11 cellular contexts compared by ENCODE assay signal in genomic region chr2:46747297-46747818, GRCh38. TPM values are rescaled to one million over a fixed set of nuclear protein-coding genes. Genes with fewer than 3 reads are reported as not detected.
DNase-seq lines count a peak whose midpoint lies in the region; ATAC-seq, FAIRE-seq and TF ChIP-seq lines count a peak whose summit lies in the region.
"Had no signal": no experiment of that assay in that cellular context is flagged by ENCODE, and none has a peak within 500 bp of the region (broad histone marks: within the 10 kb centered on the region; RNA-seq: fewer than 3 reads in every experiment).

No MANE protein-coding gene starts in this region.

- H2AFZ ChIP-seq in DND-41 (ENCODE audit: low read depth, low read length) (no peak overlapping the region), neural progenitor cell (replicated peaks) (no peak overlapping the region)

- no peak overlapping the region for H3K4me3 Mint-ChIP-seq in activated CD8-positive, alpha-beta T cell treated with anti-CD3 and anti-CD28 coated beads for 36 hours
- no peak overlapping the region for H3K4me3 Mint-ChIP-seq in neural progenitor cell

- H3K79me2 ChIP-seq in DND-41 (ENCODE audit: insufficient read depth, low read length): peaks cover 49% of the 10 kb centered on the region
- peaks cover 100% of the 10 kb centered on the region for H3K79me2 ChIP-seq in neural progenitor cell (ENCODE audit: low read depth)

- no peaks in the 10 kb centered on the region for H3F3A ChIP-seq in neural progenitor cell (ENCODE audit: low read depth)

- H3K4me1 ChIP-seq in DND-41 (ENCODE audit: insufficient read depth, low read length): no peaks in the 10 kb centered on the region
- peaks cover 0 to 17% (median 2%) of the 10 kb centered on the region in 4 donors for H3K4me1 ChIP-seq in right lobe of liver
- H3K4me1 ChIP-seq in neural progenitor cell: no peaks in the 10 kb centered on the region
- H3K4me1 ChIP-seq in tibial artery: peaks cover 0 to 49% (median 7%) of the 10 kb centered on the region in 4 donors

- CTCF ChIA-PET in activated CD8-positive, alpha-beta T cell treated with anti-CD3 and anti-CD28 coated beads for 36 hours (lab: Charles Lee): interaction anchor here (1.9 kb wide), 1 partner anchor 97 kb away, joined by 5 read pairs; no protein-coding TSS in a partner anchor

- H3K9ac ChIP-seq in DND-41 (ENCODE audit: low read depth, low read length): no peak overlapping the region
- H3K9ac ChIP-seq in neural progenitor cell: no peak overlapping the region

- peak; percentile 44; the same call in 1 of the 3 replicates for ATAC-seq in DND-41 (ENCODE audit: insufficient read depth, low read depth)
- peak; percentile 65 for ATAC-seq in activated CD8-positive, alpha-beta T cell treated with anti-CD3 and anti-CD28 coated beads for 36 hours
- peak; percentile 30 to 64 (median 62) for ATAC-seq in right lobe of liver

- H3K27me3 Mint-ChIP-seq in activated CD8-positive, alpha-beta T cell treated with anti-CD3 and anti-CD28 coated beads for 36 hours: no peaks in the 10 kb centered on the region
- no peaks in the 10 kb centered on the region for H3K27me3 Mint-ChIP-seq in neural progenitor cell (ENCODE audit: insufficient read depth, low read depth)
- H3K27me3 Mint-ChIP-seq: CD4-positive, alpha-beta memory T cell had no signal

- TF ChIP-seq POLR2A in right lobe of liver (IDR thresholded peaks at IDR 0.05): no peak
- no peak for TF ChIP-seq POLR2A in H54 (IDR thresholded peaks at IDR 0.05; ENCODE audit: low read depth, low read length)

- WGBS in right lobe of liver (ENCODE audit: insufficient coverage, low coverage, low lambda C conversion rate, missing lambda C conversion rate): 38% methylated on average over 3 of the region's 3 CpGs

- H3K36me3 ChIP-seq in DND-41 (ENCODE audit: insufficient read depth, low read length) (no peaks in the 10 kb centered on the region), right lobe of liver (no peaks in the 10 kb centered on the region), neural progenitor cell (no peaks in the 10 kb centered on the region), tibial artery (no peaks in the 10 kb centered on the region)

- no peak overlapping the region for H3K27ac Mint-ChIP-seq in activated CD8-positive, alpha-beta T cell treated with anti-CD3 and anti-CD28 coated beads for 36 hours
- no peak overlapping the region for H3K27ac Mint-ChIP-seq in neural progenitor cell

- H3K4me3 ChIP-seq in DND-41 (ENCODE audit: low read depth in 1 of 2, low read length in 2 of 2) (no peak overlapping the region), right lobe of liver (no peak overlapping the region), neural progenitor cell (no peak overlapping the region), tibial artery (no peak overlapping the region)

- no peaks in the 10 kb centered on the region for H3K27me3 ChIP-seq in DND-41 (ENCODE audit: insufficient read depth, low read length, poor library complexity)
- H3K27me3 ChIP-seq in right lobe of liver: no peaks in the 10 kb centered on the region
- no peaks in the 10 kb centered on the region for H3K27me3 ChIP-seq in neural progenitor cell
- no peaks in the 10 kb centered on the region for H3K27me3 ChIP-seq in tibial artery

- peaks cover 36% of the 10 kb centered on the region for H3K4me1 Mint-ChIP-seq in activated CD8-positive, alpha-beta T cell treated with anti-CD3 and anti-CD28 coated beads for 36 hours (ENCODE audit: low read depth)
- H3K4me1 Mint-ChIP-seq in neural progenitor cell: peaks cover 3% of the 10 kb centered on the region

- POLR2A ChIA-PET in activated CD8-positive, alpha-beta T cell treated with anti-CD3 and anti-CD28 coated beads for 36 hours (lab: Charles Lee): interaction anchor here (0.7 kb wide), 1 partner anchor 90 kb away, joined by 3 read pairs; no protein-coding TSS in a partner anchor

- intact Hi-C loops in activated CD8-positive, alpha-beta T cell treated with anti-CD3 and anti-CD28 coated beads for 36 hours (cut with micrococcal nuclease): no loop called here
- intact Hi-C loops in right lobe of liver (cut with DNase I) (no loop called here), tibial artery (cut with DNase I; ENCODE audit: low total_unique reads) (no loop called here)

- DNase-seq in DND-41 (no peak), KBM-7 (peak; percentile 72), right lobe of liver (no peak), HT-29 (ENCODE audit: low spot score) (no peak), neural progenitor cell (ENCODE audit: low spot score) (no peak), H54 (ENCODE audit: insufficient read length, low spot score) (no peak), tibial artery (no peak)
- DNase-seq in activated CD8-positive, alpha-beta T cell treated with anti-CD3 and anti-CD28 coated beads for 36 hours: no peak
- DNase-seq: activated effector memory CD4-positive, alpha-beta T cell treated with anti-CD3 and anti-CD28 coated beads, Interleukin-2, amount 50 U/mL, for 16 hours; CD4-positive, alpha-beta memory T cell; T-helper 1 cell had no signal

- H3K36me3 Mint-ChIP-seq in activated CD8-positive, alpha-beta T cell treated with anti-CD3 and anti-CD28 coated beads for 36 hours (ENCODE audit: low read depth): peaks cover 8% of the 10 kb centered on the region
- H3K36me3 Mint-ChIP-seq in neural progenitor cell: peaks cover 13% of the 10 kb centered on the region

- peaks cover 6% of the 10 kb centered on the region for H3K9me3 Mint-ChIP-seq in activated CD8-positive, alpha-beta T cell treated with anti-CD3 and anti-CD28 coated beads for 36 hours
- H3K9me3 Mint-ChIP-seq in neural progenitor cell: peaks cover 14% of the 10 kb centered on the region

- TF ChIP-seq CTCF in DND-41 (IDR thresholded peaks at IDR 0.05; ENCODE audit: borderline replicate concordance, extremely low read depth, low read length, poor library complexity, severe bottlenecking) (no peak), right lobe of liver (IDR thresholded peaks at IDR 0.05) (no peak), neural progenitor cell (IDR thresholded peaks at IDR 0.05) (no peak), tibial artery (IDR thresholded peaks at IDR 0.05) (no peak)
- no peak for TF ChIP-seq CTCF in activated CD8-positive, alpha-beta T cell treated with anti-CD3 and anti-CD28 coated beads for 36 hours (IDR thresholded peaks at IDR 0.05)

- H3K9me3 ChIP-seq in DND-41 (ENCODE audit: insufficient read depth, low read length, severe bottlenecking) (no peaks in the 10 kb centered on the region), right lobe of liver (no peaks in the 10 kb centered on the region), neural progenitor cell (ENCODE audit: low read depth) (no peaks in the 10 kb centered on the region), tibial artery (no peaks in the 10 kb centered on the region)

- H3K27ac ChIP-seq in DND-41 (ENCODE audit: low read length): no peak overlapping the region
- peak overlapping the region in 1 of 3 donors; percentile 3 for H3K27ac ChIP-seq in right lobe of liver
- H3K27ac ChIP-seq in neural progenitor cell: no peak overlapping the region
- H3K27ac ChIP-seq in tibial artery: no peak overlapping the region

- H3K4me2 ChIP-seq in DND-41 (ENCODE audit: insufficient read depth, low read length) (no peak overlapping the region), neural progenitor cell (no peak overlapping the region)

- no peak for FAIRE-seq in H54 (lab: Jason Lieb, UNC)

- H4K20me1 ChIP-seq in DND-41 (ENCODE audit: insufficient read depth, low read length) (peaks cover 5% of the 10 kb centered on the region; the same call in 1 of the 2 replicates), neural progenitor cell (ENCODE audit: low read depth) (peaks cover 33% of the 10 kb centered on the region)

- in situ Hi-C loops in KBM-7 (cut with MboI; ENCODE audit: low pct_unique_long_range_greater_than_20kb, low sequenced_read_pairs): no loop called here

RNA-seq across cellular contexts. Expression of gene SOCS5, which starts 48.3 kb away (rescaled TPM):
- total RNA-seq in activated CD8-positive, alpha-beta T cell treated with anti-CD3 and anti-CD28 coated beads for 36 hours: 1 to 10 TPM; 5.2 to 5.3 TPM
- total RNA-seq in right lobe of liver (1 to 10 TPM; 5.1 to 8.2 (median 6.3) TPM), neural progenitor cell (ENCODE audit: low replicate concordance) (22.1 and 26.6 TPM in 2 replicates)
- 7.4 and 8.5 TPM in 2 replicates for total RNA-seq in HT-29 (2014; rRNA removed; shearing (Covaris generic))
